ENCODE assay signal across 8 cellular contexts in the genomic region with DNA sequence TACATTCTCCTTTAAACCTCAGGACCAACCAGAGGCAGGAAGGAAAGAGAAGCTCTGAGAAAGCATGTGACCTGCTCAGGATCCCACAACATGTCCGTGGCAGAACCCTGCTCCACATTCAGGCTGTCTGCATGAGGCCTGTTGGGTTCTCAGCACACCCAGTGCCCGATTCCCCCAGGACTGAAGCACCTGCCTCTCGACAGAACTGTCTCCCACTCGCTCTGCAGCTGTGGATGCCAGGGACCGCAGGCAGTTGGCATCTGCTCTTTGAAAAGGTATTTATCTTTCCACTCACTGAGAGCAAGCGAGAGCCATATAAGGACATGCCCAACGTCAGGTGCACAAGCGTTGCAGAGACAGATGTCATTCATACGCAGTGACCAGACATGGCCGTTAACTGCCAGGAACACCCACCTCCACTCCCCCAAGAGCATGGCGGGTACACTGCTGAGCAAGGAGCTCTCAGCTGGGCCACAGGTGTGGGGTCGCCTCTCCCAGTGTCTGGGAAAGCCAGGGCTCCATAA. TPM values are rescaled to one million over a fixed set of nuclear protein-coding genes. Genes with fewer than 3 reads are reported as not detected.
A peak's percentile ranks its signal among the peaks of the same experiment; 100 is the strongest.
DNase-seq lines count a peak whose midpoint lies in the region; ATAC-seq and TF ChIP-seq lines count a peak whose summit lies in the region.

No MANE protein-coding gene starts in this region.

- H3K4me3 ChIP-seq in dorsolateral prefrontal cortex (no peak overlapping the region), spleen (peak overlapping the region in 2 of 8 donors; percentile 7 to 10), H7 (ENCODE audit: insufficient read depth, low read depth, low read length) (no peak overlapping the region)

- no peak for ATAC-seq in HG03196 (IDR thresholded peaks at IDR 0.05; ENCODE audit: unreplicated experiment)
- ATAC-seq in GM21390 (IDR thresholded peaks at IDR 0.05; ENCODE audit: unreplicated experiment): no peak

- peaks cover 0 to 29% (median 14%) of the 10 kb centered on the region in 6 donors for H3K4me1 ChIP-seq in spleen

- peak overlapping the region in 49 of 59 donors; percentile 4 to 83 (median 58) for H3K27ac ChIP-seq in dorsolateral prefrontal cortex
- H3K27ac ChIP-seq in spleen: peak overlapping the region in 6 of 8 donors; percentile 36 to 70 (median 54)

- WGBS in spleen, 5 donors: 33 to 58% (median 52%) methylated on average over 12 of the region's 12 CpGs

- H3K27me3 ChIP-seq in dorsolateral prefrontal cortex: no peaks in the 10 kb centered on the region
- H3K27me3 ChIP-seq in spleen (replicated peaks in 1 of 7): no peaks in the 10 kb centered on the region
- no peaks in the 10 kb centered on the region for H3K27me3 ChIP-seq in H7 (ENCODE audit: control insufficient read depth, insufficient read depth, low read length)

- no peaks in the 10 kb centered on the region for H3K9me3 ChIP-seq in spleen

- peak; percentile 69 for DNase-seq in NCI-H128 (lab: John Stamatoyannopoulos, UW; ENCODE audit: unreplicated experiment)
- DNase-seq in RPMI8226: peak; percentile 92
- DNase-seq in dorsolateral prefrontal cortex: peak in 3 of 10 donors; percentile 45 to 69 (median 52)
- peak; percentile 74 for DNase-seq in spleen
- no peak for DNase-seq in cerebellum (ENCODE audit: low spot score)
- DNase-seq in H7: no peak

- intact Hi-C loops in dorsolateral prefrontal cortex (cut with DNase I) (no loop called here), spleen (cut with DNase I; ENCODE audit: low total_unique reads) (no loop called here)

- TF ChIP-seq CTCF in dorsolateral prefrontal cortex (IDR thresholded peaks at IDR 0.05 in 54 of 56, conservative IDR thresholded peaks at IDR 0.05 in 2 of 56; ENCODE audit: low read depth in 1 of 56, partially characterized antibody in 56 of 56) (no peak), spleen (IDR thresholded peaks at IDR 0.05 in 8 of 11, conservative IDR thresholded peaks at IDR 0.05 in 3 of 11) (no peak)

- TF ChIP-seq POLR2A in spleen (IDR thresholded peaks at IDR 0.05): no peak

- no peaks in the 10 kb centered on the region for H3K36me3 ChIP-seq in spleen
- no peaks in the 10 kb centered on the region for H3K36me3 ChIP-seq in H7 (replicated peaks; ENCODE audit: control insufficient read depth, insufficient read depth, low read length)

RNA-seq across cellular contexts. Expression of a gene that starts 18.9 kb away (rescaled TPM):
- total RNA-seq in dorsolateral prefrontal cortex (10 to 100 TPM; 20.9 to 89.8 (median 62.6) TPM), spleen (10 to 100 TPM in 4 of 7 donors, 1 to 10 TPM in 3; 7.1 to 23.7 (median 13.9) TPM), cerebellum (5.5 TPM)
- polyA plus RNA-seq in spleen: 1 to 10 TPM; 2.2 to 5.2 (median 2.3) TPM
- total RNA-seq in H7 (2014; rRNA removed; shearing (Covaris generic)): 3.5 and 3.7 TPM in 2 replicates

Comparison
In these comparisons a context has a peak if more than half of its experiments do, and no peak if none do; other contexts are left out.
1. DNase-seq: peak in NCI-H128 (single experiment), RPMI8226 (single experiment) and spleen (single experiment); none in cerebellum (single experiment) and H7 (single experiment).